Comparison of ENCODE assay signal across 23 cellular contexts in genomic region chr19:45600340-45600885, GRCh38. TPM values are rescaled to one million over a fixed set of nuclear protein-coding genes. Genes with fewer than 3 reads are reported as not detected.
DNase-seq lines count a peak whose midpoint lies in the region; ATAC-seq and TF ChIP-seq lines count a peak whose summit lies in the region.
"Had no signal": no experiment of that assay in that cellular context is flagged by ENCODE, and none has a peak within 500 bp of the region (broad histone marks: within the 10 kb centered on the region; RNA-seq: fewer than 3 reads in every experiment).

No MANE protein-coding gene starts in this region.

- TF ChIP-seq CTCF in left ventricle myocardium inferior (IDR thresholded peaks at IDR 0.05; ENCODE audit: borderline replicate concordance) = no peak
- no peak for TF ChIP-seq CTCF in endothelial cell (IDR thresholded peaks at IDR 0.05; ENCODE audit: unreplicated experiment)
- no peak for TF ChIP-seq CTCF in neural progenitor cell (IDR thresholded peaks at IDR 0.05)
- TF ChIP-seq CTCF in upper lobe of left lung (IDR thresholded peaks at IDR 0.05) = no peak
- TF ChIP-seq CTCF in omental fat pad (IDR thresholded peaks at IDR 0.05) = no peak

- intact Hi-C loops in left ventricle myocardium inferior (cut with micrococcal nuclease) = no loop called here
- intact Hi-C loops in left cardiac atrium (cut with DNase I) = no loop called here

- peak overlapping the region; percentile 77 for H3K4me3 ChIP-seq in left ventricle myocardium inferior
- H3K4me3 ChIP-seq in neural progenitor cell = no peak overlapping the region
- H3K4me3 ChIP-seq in upper lobe of left lung = peak overlapping the region; percentile 1 to 57 (median 53)
- H3K4me3 ChIP-seq in Karpas-422 (ENCODE audit: low read length) = no peak overlapping the region
- H3K4me3 ChIP-seq: A549, HAP-1, mucosa of descending colon had no signal

- WGBS in upper lobe of left lung, 2 donors = 37 to 47% methylated on average over 5 of the region's 5 CpGs

- TF ChIP-seq POLR2A in upper lobe of left lung (IDR thresholded peaks at IDR 0.05) = no peak

- H3K36me3 ChIP-seq in left ventricle myocardium inferior (no peaks in the 10 kb centered on the region), neural progenitor cell (no peaks in the 10 kb centered on the region), upper lobe of left lung (no peaks in the 10 kb centered on the region), Karpas-422 (ENCODE audit: insufficient read depth, low read length) (no peaks in the 10 kb centered on the region)
- H3K36me3 ChIP-seq: HAP-1, vagina had no signal

- no peak overlapping the region for H3K9ac ChIP-seq in neural progenitor cell
- H3K9ac ChIP-seq in Karpas-422 (ENCODE audit: low read length) = no peak overlapping the region

- H3K9me3 ChIP-seq in left ventricle myocardium inferior (replicated peaks) (no peaks in the 10 kb centered on the region), neural progenitor cell (ENCODE audit: low read depth) (no peaks in the 10 kb centered on the region), upper lobe of left lung (no peaks in the 10 kb centered on the region), Karpas-422 (ENCODE audit: low read length) (no peaks in the 10 kb centered on the region)
- H3K9me3 ChIP-seq: A549, HAP-1, mucosa of descending colon, vagina had no signal

- no peak for ATAC-seq in left cardiac atrium
- no peak for ATAC-seq in upper lobe of left lung (ENCODE audit: low FRiP score in 2 of 2)
- ATAC-seq in omental fat pad (ENCODE audit: low FRiP score) = no peak
- ATAC-seq: A549, mucosa of descending colon had no signal

- H2AFZ ChIP-seq in neural progenitor cell (replicated peaks) (no peak overlapping the region), Karpas-422 (ENCODE audit: low read length) (no peak overlapping the region)

- H3K27ac ChIP-seq in left ventricle myocardium inferior (replicated peaks) (peak overlapping the region; percentile 91), neural progenitor cell (no peak overlapping the region), upper lobe of left lung (peak overlapping the region; percentile 24 to 89 (median 64)), Karpas-422 (ENCODE audit: low read length) (no peak overlapping the region)
- H3K27ac ChIP-seq: A549 had no signal

- H3K36me3 Mint-ChIP-seq in endothelial cell (ENCODE audit: low read depth, unreplicated experiment) = peaks cover 7% of the 10 kb centered on the region
- H3K36me3 Mint-ChIP-seq in neural progenitor cell = no peaks in the 10 kb centered on the region

- H3K4me3 Mint-ChIP-seq in endothelial cell (ENCODE audit: unreplicated experiment) (peak overlapping the region; percentile 100), neural progenitor cell (peak overlapping the region; percentile 24)
- H3K4me3 Mint-ChIP-seq: activated CD4-positive, alpha-beta T cell treated with anti-CD3 and anti-CD28 coated beads, Interleukin-2, amount 10 ng/mL, durations not matched to agents 7 days and 5 days had no signal

- H3K79me2 ChIP-seq in neural progenitor cell (ENCODE audit: low read depth) (no peaks in the 10 kb centered on the region), Karpas-422 (ENCODE audit: low read length) (no peaks in the 10 kb centered on the region)

- TF ChIP-seq EP300 in upper lobe of left lung (IDR thresholded peaks at IDR 0.05) = no peak

- H3K27ac Mint-ChIP-seq in endothelial cell (ENCODE audit: unreplicated experiment) = peak overlapping the region; percentile 57
- H3K27ac Mint-ChIP-seq in neural progenitor cell = no peak overlapping the region
- H3K27ac Mint-ChIP-seq: activated CD4-positive, alpha-beta T cell treated with anti-CD3 and anti-CD28 coated beads, Interleukin-2, amount 10 ng/mL, durations not matched to agents 7 days and 5 days had no signal

- no peaks in the 10 kb centered on the region for H3K9me3 Mint-ChIP-seq in endothelial cell (ENCODE audit: unreplicated experiment)
- H3K9me3 Mint-ChIP-seq in neural progenitor cell = no peaks in the 10 kb centered on the region
- H3K9me3 Mint-ChIP-seq: activated CD4-positive, alpha-beta T cell treated with anti-CD3 and anti-CD28 coated beads, Interleukin-2, amount 10 ng/mL, durations not matched to agents 7 days and 5 days had no signal

- no peak overlapping the region for H3K4me2 ChIP-seq in neural progenitor cell
- no peak overlapping the region for H3K4me2 ChIP-seq in Karpas-422 (ENCODE audit: low read depth, low read length, poor library complexity, severe bottlenecking)
- H3K4me2 ChIP-seq: A549 had no signal

- H3K27me3 ChIP-seq in left ventricle myocardium inferior (ENCODE audit: low read depth) = peaks cover 83% of the 10 kb centered on the region
- H3K27me3 ChIP-seq in neural progenitor cell = peaks cover 85% of the 10 kb centered on the region
- H3K27me3 ChIP-seq in upper lobe of left lung = peaks cover 0 to 36% (median 17%) of the 10 kb centered on the region in 4 donors
- H3K27me3 ChIP-seq in Karpas-422 (ENCODE audit: low read length) = no peaks in the 10 kb centered on the region

- no peak for DNase-seq in left ventricle myocardium inferior
- no peak for DNase-seq in left cardiac atrium
- DNase-seq in endothelial cell (ENCODE audit: low spot score) = no peak
- DNase-seq in neural progenitor cell (ENCODE audit: low spot score) = no peak
- DNase-seq in upper lobe of left lung = no peak
- no peak for DNase-seq in stimulated activated CD4-positive, alpha-beta T cell treated with anti-CD3 and anti-CD28 coated beads, Interleukin-4, amount 100 ng/mL, for 4 hours
- DNase-seq in omental fat pad (ENCODE audit: low spot score) = no peak
- DNase-seq in Karpas-422 = no peak
- DNase-seq: activated CD4-positive, alpha-beta T cell treated with anti-CD3 and anti-CD28 coated beads, Interleukin-2, amount 10 ng/mL, durations not matched to agents 7 days and 5 days; aorta; kidney glomerular epithelial cell; mucosa of descending colon; NCI-H2171 treated with DMSO at 0.1 percent for 48 hours; NCI-H748 treated with DMSO at 0.1 percent for 48 hours; retina; SHP77; stimulated activated naive CD4-positive, alpha-beta T cell treated with Interleukin-2 at 50 U/mL for 16 hours had no signal

- H3K4me1 ChIP-seq in left ventricle myocardium inferior (peaks cover 70% of the 10 kb centered on the region), neural progenitor cell (no peaks in the 10 kb centered on the region), upper lobe of left lung (peaks cover 17 to 50% (median 27%) of the 10 kb centered on the region in 4 donors), Karpas-422 (ENCODE audit: low read length) (peaks cover 24% of the 10 kb centered on the region)
- H3K4me1 ChIP-seq: HAP-1 had no signal

- H3K27me3 Mint-ChIP-seq in endothelial cell (ENCODE audit: unreplicated experiment) (peaks cover 14% of the 10 kb centered on the region), neural progenitor cell (ENCODE audit: insufficient read depth, low read depth) (peaks cover 68% of the 10 kb centered on the region)

- H3K4me1 Mint-ChIP-seq in endothelial cell (ENCODE audit: unreplicated experiment) (peaks cover 62% of the 10 kb centered on the region), neural progenitor cell (peaks cover 29% of the 10 kb centered on the region)

- no peaks in the 10 kb centered on the region for H3F3A ChIP-seq in neural progenitor cell (ENCODE audit: low read depth)

- no peaks in the 10 kb centered on the region for H3K9me2 ChIP-seq in Karpas-422 (replicated peaks; ENCODE audit: insufficient read depth, low read length)

- H4K20me1 ChIP-seq in neural progenitor cell (ENCODE audit: low read depth) = no peaks in the 10 kb centered on the region
- H4K20me1 ChIP-seq in Karpas-422 (ENCODE audit: insufficient read depth, low read depth, low read length) = no peaks in the 10 kb centered on the region

RNA-seq across cellular contexts. Expression of gene GPR4, which starts 1.6 kb away (rescaled TPM):
- 5.1 TPM for total RNA-seq in left ventricle myocardium inferior
- 10 to 100 TPM in 1 of 2 donors, 1 to 10 TPM in 1; 5.2 to 17.7 TPM for total RNA-seq in left cardiac atrium
- total RNA-seq in endothelial cell (ENCODE audit: unreplicated experiment) = 13.5 TPM
- total RNA-seq in neural progenitor cell (ENCODE audit: low replicate concordance) = not detected in 2 replicates
- 10 to 100 TPM in 2 of 6 donors, 1 to 10 TPM in 4; 1.0 to 22.1 (median 6.8) TPM for total RNA-seq in upper lobe of left lung
- total RNA-seq in omental fat pad = 10 to 100 TPM in 3 of 4 donors, 1 to 10 TPM in 1; 6.0 to 29.4 (median 12.0) TPM
- 0.26 and 0.83 TPM in 2 replicates for total RNA-seq in Karpas-422 (2014; rRNA removed; shearing (Covaris generic); ENCODE audit: low replicate concordance)
- total RNA-seq: activated CD4-positive, alpha-beta T cell treated with anti-CD3 and anti-CD28 coated beads, Interleukin-2, amount 10 ng/mL, durations not matched to agents 7 days and 5 days; chondrocyte; fibroblast of villous mesenchyme; MCF 10A had no signal

RNA-seq across cellular contexts. Expression of gene OPA3, which starts 15.8 kb away (rescaled TPM):
- total RNA-seq in left ventricle myocardium inferior (25.3 TPM), left cardiac atrium (10 to 100 TPM; 19.1 to 27.1 TPM), endothelial cell (ENCODE audit: unreplicated experiment) (13.4 TPM), neural progenitor cell (ENCODE audit: low replicate concordance) (3.7 and 11.3 TPM in 2 replicates), upper lobe of left lung (10 to 100 TPM in 5 of 6 donors, 1 to 10 TPM in 1; 9.9 to 14.3 (median 12.7) TPM), omental fat pad (10 to 100 TPM in 2 of 4 donors, 1 to 10 TPM in 2; 6.3 to 15.5 (median 11.1) TPM)
- total RNA-seq in Karpas-422 (2014; rRNA removed; shearing (Covaris generic); ENCODE audit: low replicate concordance) = 4.7 and 4.8 TPM in 2 replicates

RNA-seq across cellular contexts. Expression of gene EML2, which starts 38.8 kb away (rescaled TPM):
- total RNA-seq in left ventricle myocardium inferior (48.4 TPM), left cardiac atrium (10 to 100 TPM; 30.1 to 34.8 TPM), endothelial cell (ENCODE audit: unreplicated experiment) (20.3 TPM), neural progenitor cell (ENCODE audit: low replicate concordance) (15.9 and 20.3 TPM in 2 replicates), upper lobe of left lung (10 to 100 TPM; 34.1 to 70.2 (median 48.2) TPM), omental fat pad (10 to 100 TPM; 18.0 to 22.4 (median 19.9) TPM)
- 40.3 and 86.4 TPM in 2 replicates for total RNA-seq in Karpas-422 (2014; rRNA removed; shearing (Covaris generic); ENCODE audit: low replicate concordance)

Comparison
In these comparisons a context has a peak if more than half of its experiments do, and no peak if none do; other contexts are left out.
1. H3K27ac ChIP-seq: peak in left ventricle myocardium inferior (single experiment) and upper lobe of left lung (4 of 4); none in neural progenitor cell (single experiment) and Karpas-422 (single experiment).
2. H3K4me3 ChIP-seq: peak in left ventricle myocardium inferior (single experiment) and upper lobe of left lung (4 of 4); none in neural progenitor cell (single experiment) and Karpas-422 (single experiment).